In the genomic region with DNA sequence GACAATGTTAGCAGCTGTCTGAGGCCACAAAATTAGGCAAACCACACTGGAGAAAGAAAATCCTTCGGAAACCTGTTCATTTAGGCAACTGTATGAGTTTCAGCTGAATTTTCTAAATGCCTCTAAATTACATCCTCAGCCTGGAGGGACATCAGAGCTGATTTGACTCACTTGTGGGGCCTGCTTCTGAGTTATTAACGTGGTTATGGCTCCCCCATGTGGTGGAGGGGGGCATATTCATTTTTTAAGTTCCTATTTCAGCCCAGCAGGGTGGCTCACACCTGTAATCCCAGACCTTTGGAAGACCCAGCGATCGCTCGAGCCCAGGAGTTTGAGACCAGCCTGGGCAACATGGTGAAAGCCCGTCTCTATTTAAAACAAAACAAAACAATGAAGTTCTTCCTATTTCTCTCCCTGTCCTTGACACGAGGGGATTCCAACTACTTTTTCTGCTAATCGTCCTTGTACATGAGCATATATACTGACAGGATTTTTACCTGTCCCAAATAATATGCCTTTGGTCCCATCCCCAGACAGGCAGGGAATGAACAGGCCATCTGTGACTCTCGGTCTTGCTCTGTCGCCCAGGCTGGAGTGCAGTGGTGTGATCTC, we compare ENCODE assay signal across 7 cellular contexts. TPM values are rescaled to one million over a fixed set of nuclear protein-coding genes. Genes with fewer than 3 reads are reported as not detected.
DNase-seq lines count a peak whose midpoint lies in the region; ATAC-seq, FAIRE-seq and TF ChIP-seq lines count a peak whose summit lies in the region.

No MANE protein-coding gene starts in this region.

- DNase-seq in GM12891 (ENCODE audit: insufficient read length, low spot score) (peak; percentile 56), NCI-H146 treated with DMSO at 0.1 percent for 48 hours (lab: John Stamatoyannopoulos, UW; ENCODE audit: unreplicated experiment) (peak; percentile 75), amniotic stem cell (lab: John Stamatoyannopoulos, UW) (peak; percentile 22), right atrium auricular region (ENCODE audit: low spot score) (peak; percentile 61), sigmoid colon (peak; percentile 76)
- peak; percentile 68 for DNase-seq in T-helper 2 cell treated with Interferon-gamma antibody and Interleukin-4, amounts not matched to agents 5 μg/mL and 100 μg/mL, for 36 hours (ENCODE audit: low spot score)

- H3K27me3 ChIP-seq in right atrium auricular region (no peaks in the 10 kb centered on the region), sigmoid colon (peaks cover 0 to 13% (median 0%) of the 10 kb centered on the region in 3 donors)

- no peak for ATAC-seq in GM21723 (IDR thresholded peaks at IDR 0.05; ENCODE audit: unreplicated experiment)

- H3K4me1 Mint-ChIP-seq in T-helper 2 cell treated with Interferon-gamma antibody and Interleukin-4, amounts not matched to agents 5 μg/mL and 100 μg/mL, for 36 hours (ENCODE audit: low read depth) = peaks cover 20% of the 10 kb centered on the region

- H3K27me3 Mint-ChIP-seq in T-helper 2 cell treated with Interferon-gamma antibody and Interleukin-4, amounts not matched to agents 5 μg/mL and 100 μg/mL, for 36 hours (ENCODE audit: low read depth) = peaks cover 53% of the 10 kb centered on the region

- H3K36me3 ChIP-seq in right atrium auricular region (no peaks in the 10 kb centered on the region), sigmoid colon (no peaks in the 10 kb centered on the region)

- peak; percentile 87 for FAIRE-seq in GM12891 (lab: Jason Lieb, UNC)

- H3K4me3 ChIP-seq in right atrium auricular region (no peak overlapping the region), sigmoid colon (no peak overlapping the region)

- no peak overlapping the region for H3K27ac ChIP-seq in right atrium auricular region
- H3K27ac ChIP-seq in sigmoid colon = no peak overlapping the region

- H3K9me3 ChIP-seq in right atrium auricular region = no peaks in the 10 kb centered on the region
- no peaks in the 10 kb centered on the region for H3K9me3 ChIP-seq in sigmoid colon

- intact Hi-C loops in sigmoid colon (cut with DNase I) = loop anchor here (1.0 to 5.0 kb wide), 3 partner anchors 78 to 237 kb away; no protein-coding TSS in a partner anchor

- H3K4me1 ChIP-seq in right atrium auricular region (no peaks in the 10 kb centered on the region), sigmoid colon (no peaks in the 10 kb centered on the region)

- TF ChIP-seq CTCF in right atrium auricular region (IDR thresholded peaks at IDR 0.05) (peak; percentile 86 to 91), sigmoid colon (IDR thresholded peaks at IDR 0.05) (peak; percentile 77 to 94 (median 82))

- 20 to 21% methylated on average over 10 of the region's 10 CpGs for WGBS in sigmoid colon, 2 donors

- H3K9me3 Mint-ChIP-seq in T-helper 2 cell treated with Interferon-gamma antibody and Interleukin-4, amounts not matched to agents 5 μg/mL and 100 μg/mL, for 36 hours = no peaks in the 10 kb centered on the region

- TF ChIP-seq EP300 in sigmoid colon (IDR thresholded peaks at IDR 0.05) = no peak

- no peak overlapping the region for H3K27ac Mint-ChIP-seq in T-helper 2 cell treated with Interferon-gamma antibody and Interleukin-4, amounts not matched to agents 5 μg/mL and 100 μg/mL, for 36 hours

- H3K36me3 Mint-ChIP-seq in T-helper 2 cell treated with Interferon-gamma antibody and Interleukin-4, amounts not matched to agents 5 μg/mL and 100 μg/mL, for 36 hours (ENCODE audit: low read depth) = no peaks in the 10 kb centered on the region

- H3K4me3 Mint-ChIP-seq in T-helper 2 cell treated with Interferon-gamma antibody and Interleukin-4, amounts not matched to agents 5 μg/mL and 100 μg/mL, for 36 hours = no peak overlapping the region

- TF ChIP-seq POLR2A in GM12891 (IDR thresholded peaks at IDR 0.05; ENCODE audit: low read depth, low read length) (no peak), sigmoid colon (IDR thresholded peaks at IDR 0.05) (no peak)

TF ChIP-seq in GM12891, 5 proteins besides CTCF, POLR2A, EP300 and RAD21:
- TF ChIP-seq SPI1 (IDR thresholded peaks at IDR 0.05; ENCODE audit: low read depth, low read length) = no peak
- TF ChIP-seq POLR2AphosphoS5 (IDR thresholded peaks at IDR 0.05; ENCODE audit: low read depth, low read length) = no peak
- peak; percentile 31; the same call in 1 of the 2 replicates for TF ChIP-seq POU2F2 (IDR thresholded peaks at IDR 0.05; ENCODE audit: low read depth, low read length)

RNA-seq across cellular contexts. Expression of a gene that starts 31.5 kb away (rescaled TPM):
- not detected for polyA plus RNA-seq in GM12891 (2012; ENCODE audit: low read depth, missing spikeins)
- total RNA-seq in right atrium auricular region (100 to 1,000 TPM in 1 of 2 donors, 10 to 100 TPM in 1; 73.1 to 123 TPM), sigmoid colon (100 to 1,000 TPM in 2 of 4 donors, 10 to 100 TPM in 2; 63.0 to 310 (median 121) TPM)
- 10 to 100 TPM in 1 of 3 donors, 1 to 10 TPM in 2; 1.8 to 26.6 (median 7.2) TPM for polyA plus RNA-seq in sigmoid colon

RNA-seq across cellular contexts. Expression of a gene that starts 35.8 kb away (rescaled TPM):
- polyA plus RNA-seq in GM12891 (2012; ENCODE audit: low read depth, missing spikeins) = not detected
- total RNA-seq in right atrium auricular region (not detected), sigmoid colon (not detected)
- not detected for polyA plus RNA-seq in sigmoid colon

Comparison
In these comparisons a context has a peak if more than half of its experiments do, and no peak if none do; other contexts are left out.
1. DNase-seq: peak in every context shown above with its lines; median percentile 76 in sigmoid colon; 75 in NCI-H146 treated with DMSO at 0.1 percent for 48 hours; 68 in T-helper 2 cell treated with Interferon-gamma antibody and Interleukin-4, amounts not matched to agents 5 μg/mL and 100 μg/mL, for 36 hours; 61 in right atrium auricular region; 56 in GM12891; 22 in amniotic stem cell.